15 cellular contexts compared by ENCODE assay signal in genomic region chr5:54045077-54045792, GRCh38.
"Had no signal": no experiment of that assay in that cellular context is flagged by ENCODE, and none has a peak within 500 bp of the region (broad histone marks: within the 10 kb centered on the region; RNA-seq: fewer than 3 reads in every experiment).

No MANE protein-coding gene starts in this region.

- H3K36me3 ChIP-seq: gastrocnemius medialis had no signal

- H3K27ac ChIP-seq: coronary artery, gastrocnemius medialis, psoas muscle had no signal

- H3K4me3 Mint-ChIP-seq: memory B cell, nephron, T-cell had no signal

- H3K4me3 ChIP-seq: coronary artery, gastrocnemius medialis, psoas muscle had no signal

- DNase-seq: activated CD4-positive, alpha-beta T cell treated with anti-CD3 and anti-CD28 coated beads for 4 hours; activated naive CD4-positive, alpha-beta T cell treated with Interleukin-2 at 50 U/mL for 16 hours; central memory CD4-positive, alpha-beta T cell; effector CD4-positive, alpha-beta T cell; gastrocnemius medialis; kidney glomerular epithelial cell; occipital lobe; psoas muscle; stimulated activated CD4-positive, alpha-beta T cell treated with anti-CD3 and anti-CD28 coated beads, Interleukin-12 subunit alpha, Interleukin-12 subunit beta, amount 100 ng/mL, for 4 hours; stimulated activated naive CD4-positive, alpha-beta T cell treated with Interleukin-2 at 50 U/mL for 16 hours; T-cell; T1000 had no signal

- H3K9me3 Mint-ChIP-seq: memory B cell, nephron, T-cell had no signal

- H3K4me1 ChIP-seq: psoas muscle had no signal

- H3K9me3 ChIP-seq: gastrocnemius medialis, psoas muscle had no signal

- H3K27ac Mint-ChIP-seq: memory B cell, nephron, T-cell had no signal

- ATAC-seq: gastrocnemius medialis, psoas muscle, T-cell had no signal

- H3K27me3 Mint-ChIP-seq: memory B cell, T-cell had no signal

- H3K27me3 ChIP-seq: gastrocnemius medialis had no signal

- H3K4me1 Mint-ChIP-seq: memory B cell, T-cell had no signal
